In the genomic region with DNA sequence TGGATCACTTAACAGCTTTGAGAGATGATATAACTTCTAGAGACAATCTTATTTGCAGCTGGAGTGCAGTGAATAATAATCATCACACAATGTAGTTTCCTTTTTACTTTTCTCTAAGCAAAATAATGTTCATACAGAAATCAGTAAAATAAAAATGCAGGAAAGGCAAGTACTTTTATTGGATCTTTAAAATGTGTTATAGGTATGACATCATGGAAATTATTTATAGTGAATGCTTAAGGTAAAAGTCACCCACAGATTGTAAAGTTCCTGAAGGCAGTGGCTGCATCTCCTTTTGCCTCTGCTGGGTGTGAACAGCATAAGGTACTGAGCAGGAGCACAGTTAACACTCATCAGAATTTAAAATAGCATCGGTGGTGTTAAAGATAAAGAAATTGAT, we compare ENCODE assay signal across 1 cellular context.
TF ChIP-seq lines count a peak whose summit lies in the region.

No MANE protein-coding gene starts in this region.

TF ChIP-seq in HepG2, 621 proteins besides CTCF, POLR2A, EP300 and RAD21:
- no peak for TF ChIP-seq PHF5A (CRISPR knock-in tag; IDR thresholded peaks at IDR 0.05; ENCODE audit: low read depth, unreplicated experiment)
- TF ChIP-seq ATF7 (IDR thresholded peaks at IDR 0.05) = peak; percentile 53; the same call in 1 of the 2 replicates
- TF ChIP-seq ATF7 (CRISPR knock-in tag; IDR thresholded peaks at IDR 0.05) = no peak
